ENCODE assay signal across 8 cellular contexts in genomic region chr2:44167908-44168683, GRCh38. TPM values are rescaled to one million over a fixed set of nuclear protein-coding genes. Genes with fewer than 3 reads are reported as not detected.
DNase-seq lines count a peak whose midpoint lies in the region; ATAC-seq and TF ChIP-seq lines count a peak whose summit lies in the region.

No MANE protein-coding gene starts in this region.

- intact Hi-C loops in natural killer cell (cut with micrococcal nuclease), result loop anchor here (1.0 to 5.0 kb wide), 5 partner anchors 16 to 1356 kb away; partner anchors contain the start of genes CAMKMT and PREPL

- no peaks in the 10 kb centered on the region for H3K9me2 ChIP-seq in Loucy (replicated peaks; ENCODE audit: low read depth, low read length)

- peak overlapping the region; percentile 77 for H2AFZ ChIP-seq in Loucy (ENCODE audit: low read length)

- DNase-seq in ELF-1 (ENCODE audit: low read depth, low spot score), result peak; percentile 100
- peak; percentile 91 for DNase-seq in H7
- peak; percentile 98 for DNase-seq in activated effector memory CD4-positive, alpha-beta T cell treated with anti-CD3 and anti-CD28 coated beads, Interleukin-2, amount 50 U/mL, for 16 hours
- peak; percentile 100 for DNase-seq in fibroblast of pulmonary artery (ENCODE audit: low read depth)
- peak; percentile 90 for DNase-seq in natural killer cell
- peak; percentile 96 to 100 (median 100) for DNase-seq in stimulated activated naive CD4-positive, alpha-beta T cell (lab: John Stamatoyannopoulos, UW)

- H3K36me3 Mint-ChIP-seq in natural killer cell, result no peaks in the 10 kb centered on the region

- H4K20me1 ChIP-seq in Loucy (ENCODE audit: insufficient read depth, low read length, poor library complexity, severe bottlenecking), result peaks cover 41% of the 10 kb centered on the region

- H3K9ac ChIP-seq in Loucy (ENCODE audit: low read depth, low read length, poor library complexity, severe bottlenecking), result peak overlapping the region; percentile 68

- H3K9me3 Mint-ChIP-seq in natural killer cell, result no peaks in the 10 kb centered on the region

- peaks cover 44% of the 10 kb centered on the region for H3K79me2 ChIP-seq in Loucy (ENCODE audit: insufficient read depth, low read length)

- ATAC-seq in natural killer cell, result peak; percentile 76 to 92 (median 79)

- no peaks in the 10 kb centered on the region for H3K27me3 Mint-ChIP-seq in natural killer cell (ENCODE audit: low read depth in 2 of 2)

- H3K4me3 Mint-ChIP-seq in natural killer cell, result peak overlapping the region; percentile 97

- H3K4me3 ChIP-seq in H7 (ENCODE audit: insufficient read depth, low read depth, low read length) (peak overlapping the region; percentile 70), Loucy (ENCODE audit: low read length, poor library complexity, severe bottlenecking) (peak overlapping the region; percentile 76), fibroblast of pulmonary artery (replicated peaks; ENCODE audit: low read depth, low read length) (peak overlapping the region; percentile 70)

- H3K27me3 ChIP-seq in H7 (ENCODE audit: control insufficient read depth, insufficient read depth, low read length) (no peaks in the 10 kb centered on the region), Loucy (ENCODE audit: insufficient read depth, low read length, poor library complexity, severe bottlenecking) (no peaks in the 10 kb centered on the region)

- peak overlapping the region; percentile 72 for H3K4me2 ChIP-seq in Loucy (ENCODE audit: low read depth, low read length, poor library complexity, severe bottlenecking)

- peak; percentile 41 for TF ChIP-seq POLR2A in Raji (IDR thresholded peaks at IDR 0.05; ENCODE audit: insufficient read depth, low read depth, low read length)

- no peaks in the 10 kb centered on the region for H3F3A ChIP-seq in Loucy (ENCODE audit: low read depth)

- H3K4me1 Mint-ChIP-seq in natural killer cell, result peaks cover 33 to 42% of the 10 kb centered on the region in 2 donors

- H3K9me3 ChIP-seq in Loucy (ENCODE audit: insufficient read depth, low read depth, low read length), result no peaks in the 10 kb centered on the region

- peaks cover 36% of the 10 kb centered on the region for H3K4me1 ChIP-seq in Loucy (ENCODE audit: insufficient read depth, low read length, poor library complexity, severe bottlenecking)

- H3K27ac Mint-ChIP-seq in natural killer cell, result peak overlapping the region; percentile 90 to 96

- TF ChIP-seq CTCF in Loucy (conservative IDR thresholded peaks at IDR 0.05; ENCODE audit: low read length), result no peak
- TF ChIP-seq CTCF in fibroblast of pulmonary artery (IDR thresholded peaks at IDR 0.05; ENCODE audit: low read length, missing control alignments), result no peak
- no peak for TF ChIP-seq CTCF in natural killer cell (IDR thresholded peaks at IDR 0.05)

- H3K36me3 ChIP-seq in H7 (replicated peaks; ENCODE audit: control insufficient read depth, insufficient read depth, low read length) (no peaks in the 10 kb centered on the region), Loucy (ENCODE audit: insufficient read depth, low read length) (no peaks in the 10 kb centered on the region)

RNA-seq across cellular contexts. Expression of gene PPM1B, which starts 0.6 kb away (rescaled TPM):
- total RNA-seq in H7 (2014; rRNA removed; shearing (Covaris generic)), result 40.4 and 47.3 TPM in 2 replicates
- total RNA-seq in natural killer cell, result 100 to 1,000 TPM in 1 of 3 donors, 10 to 100 TPM in 2; 79.9 to 102 (median 98.8) TPM

Comparison
In these comparisons a context has a peak if more than half of its experiments do, and no peak if none do; other contexts are left out.
1. Peak in every context shown above with its lines: DNase-seq, ATAC-seq and H3K4me3 ChIP-seq.